ENCODE assay signal across 8 cellular contexts in the genomic region with DNA sequence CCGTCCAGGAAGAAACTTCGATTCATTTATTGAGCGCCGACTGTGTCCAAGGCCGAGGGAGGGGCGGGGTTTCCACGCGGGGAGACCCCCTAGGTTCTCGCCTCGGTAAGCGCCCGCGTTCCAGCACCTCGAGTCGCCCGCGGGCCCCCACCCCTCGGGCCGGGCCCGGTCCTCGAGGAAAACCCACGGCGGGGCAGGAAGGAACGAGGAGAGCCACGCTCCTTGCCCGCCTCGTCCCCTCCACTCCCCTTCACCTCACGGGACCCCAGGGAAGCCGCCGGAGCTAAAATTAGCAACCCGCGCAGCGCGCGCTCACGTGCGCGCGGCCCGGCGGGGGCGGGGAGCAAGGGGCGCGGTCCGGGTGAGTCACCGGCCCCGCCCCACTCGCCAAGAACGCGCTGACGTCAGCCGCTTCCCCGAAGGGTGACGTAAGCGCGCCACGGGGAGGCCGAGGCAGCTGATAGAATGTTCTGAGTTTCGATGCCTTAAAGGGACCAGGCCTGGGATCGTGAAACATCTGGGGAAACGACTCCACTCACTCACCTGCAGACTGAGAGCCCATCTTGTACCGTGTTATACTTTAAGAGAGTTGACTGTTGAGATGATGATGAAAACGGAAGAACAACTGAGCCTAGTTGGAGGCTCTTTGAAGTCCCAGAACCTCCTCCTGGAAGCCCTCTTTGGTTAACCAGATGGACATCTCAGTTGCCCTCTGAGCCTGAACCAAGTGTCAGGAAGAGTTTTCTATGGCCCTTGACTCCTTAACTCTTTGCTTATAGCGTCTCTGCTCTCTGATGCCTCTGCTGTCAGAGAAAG. TPM values are rescaled to one million over a fixed set of nuclear protein-coding genes. Genes with fewer than 3 reads are reported as not detected.
DNase-seq lines count a peak whose midpoint lies in the region; ATAC-seq and TF ChIP-seq lines count a peak whose summit lies in the region.

No MANE protein-coding gene starts in this region.

- no peak for TF ChIP-seq POLR2A in spleen (IDR thresholded peaks at IDR 0.05)

- 2 to 5% (median 3%) methylated on average over 18 to 64 of the region's 64 CpGs for WGBS in spleen, 5 donors

- no peak for DNase-seq in AG09309 (ENCODE audit: low read depth)
- peak; percentile 98 for DNase-seq in NCI-H2227 (lab: John Stamatoyannopoulos, UW; ENCODE audit: unreplicated experiment)
- DNase-seq in activated CD4-positive, CD25-positive, alpha-beta regulatory T cell (lab: John Stamatoyannopoulos, UW), result peak; percentile 70 to 85 (median 80)
- DNase-seq in caudate nucleus (lab: John Stamatoyannopoulos, UW), result peak in 58 of 61 donors; percentile 38 to 96 (median 82)
- peak; percentile 94 for DNase-seq in inferior parietal cortex (ENCODE audit: extremely low spot score)
- DNase-seq in spleen, result peak; percentile 97

- no peaks in the 10 kb centered on the region for H3K36me3 ChIP-seq in spleen

- peaks cover 0 to 9% (median 3%) of the 10 kb centered on the region in 8 donors for H3K9me3 ChIP-seq in spleen

- H3K4me3 ChIP-seq in AG09309 (ENCODE audit: control insufficient read depth, low read depth, low read length) (peak overlapping the region; percentile 67), spleen (peak overlapping the region; percentile 47 to 84 (median 60))

- intact Hi-C loops in spleen (cut with DNase I; ENCODE audit: low total_unique reads), result loop anchor here (10.0 kb wide), 1 partner anchor 46 kb away; a partner anchor contains a TSS

- peak overlapping the region; percentile 93 for H3K27ac ChIP-seq in caudate nucleus (ENCODE audit: low read depth, low read length)
- H3K27ac ChIP-seq in spleen, result peak overlapping the region; percentile 92 to 96 (median 94)

- ATAC-seq in GM18909 (IDR thresholded peaks at IDR 0.05; ENCODE audit: poor library complexity, unreplicated experiment), result peak; percentile 95
- ATAC-seq in HG03139 (IDR thresholded peaks at IDR 0.05; ENCODE audit: unreplicated experiment), result peak; percentile 93

- TF ChIP-seq CTCF in AG09309 (IDR thresholded peaks at IDR 0.05; ENCODE audit: control insufficient read depth, insufficient read depth, low read depth, low read length, missing control alignments) (no peak), spleen (IDR thresholded peaks at IDR 0.05 in 8 of 11, conservative IDR thresholded peaks at IDR 0.05 in 3 of 11) (peak in 1 of 11 experiments; percentile 6)

- H3K27me3 ChIP-seq in spleen (replicated peaks in 1 of 7), result no peaks in the 10 kb centered on the region

- peaks cover 0 to 17% (median 8%) of the 10 kb centered on the region in 6 donors for H3K4me1 ChIP-seq in spleen

RNA-seq across cellular contexts. Expression of a gene that starts 49.7 kb away (rescaled TPM):
- total RNA-seq in spleen, result 10 to 100 TPM in 3 of 7 donors, 1 to 10 TPM in 4; 1.4 to 31.8 (median 8.3) TPM
- 10 to 100 TPM in 1 of 3 donors, 1 to 10 TPM in 2; 2.4 to 10.7 (median 4.5) TPM for polyA plus RNA-seq in spleen
